In the genomic region with DNA sequence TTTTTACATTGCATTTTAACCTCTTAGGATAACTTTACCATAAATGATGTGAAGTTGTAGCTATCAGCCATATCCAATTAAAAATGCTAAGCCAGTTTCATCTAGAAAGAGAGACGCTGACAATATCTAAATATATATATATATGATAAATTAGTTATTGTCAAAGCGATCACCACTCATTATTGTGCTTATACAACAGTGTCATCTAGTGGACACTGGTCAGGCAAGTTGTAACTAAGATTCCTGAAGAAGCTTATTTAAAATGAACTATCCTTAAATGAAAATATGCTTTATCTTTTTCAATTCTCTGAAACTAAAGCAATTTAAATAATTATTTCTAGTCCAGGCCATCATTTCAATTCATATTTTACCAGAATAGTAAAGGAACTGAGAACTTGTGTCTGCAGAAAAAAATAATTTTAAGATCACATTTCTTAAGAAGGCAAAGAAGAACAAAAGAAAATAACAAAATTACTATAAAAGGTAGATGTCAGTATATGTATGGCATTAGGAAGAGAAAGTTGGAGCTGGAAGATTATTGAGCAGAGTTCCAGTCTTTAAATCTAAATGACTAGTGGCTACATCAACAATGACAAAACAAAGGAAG, we compare ENCODE assay signal across 10 cellular contexts.
DNase-seq lines count a peak whose midpoint lies in the region; ATAC-seq and TF ChIP-seq lines count a peak whose summit lies in the region.
"Had no signal": no experiment of that assay in that cellular context is flagged by ENCODE, and none has a peak within 500 bp of the region (broad histone marks: within the 10 kb centered on the region; RNA-seq: fewer than 3 reads in every experiment).

No MANE protein-coding gene starts in this region.

- H2BK120ac ChIP-seq in IMR-90 (ENCODE audit: low read depth, low read length), result no peak overlapping the region

- no peaks in the 10 kb centered on the region for H3K27me3 Mint-ChIP-seq in CD4-positive, alpha-beta T cell

- CTCF ChIA-PET in IMR-90 (lab: Yijun Ruan, JAX), result interaction anchor here (0.5 to 2.1 kb wide), 27 partner anchors 9 to 1506 kb away, joined by 3 to 10 read pairs (median 4); no protein-coding TSS in a partner anchor
- CTCF ChIA-PET in CD4-positive, alpha-beta T cell (lab: Charles Lee), result no interaction called here

- no peak overlapping the region for H3K56ac ChIP-seq in IMR-90 (ENCODE audit: extremely low read depth, insufficient read depth, low read length)

- H3K4me1 ChIP-seq in IMR-90 (ENCODE audit: control insufficient read depth, insufficient read depth, low read length), result peaks cover 2% of the 10 kb centered on the region; the same call in 1 of the 2 replicates
- H3K4me1 ChIP-seq: parathyroid adenoma had no signal

- peak; percentile 31 for DNase-seq in DMS153 treated with DMSO at 0.1 percent for 48 hours (lab: John Stamatoyannopoulos, UW; ENCODE audit: unreplicated experiment)
- DNase-seq in IMR-90, result peak; percentile 81
- peak; percentile 9 for DNase-seq in SHP77 treated with DMSO at 0.1 percent for 48 hours (lab: John Stamatoyannopoulos, UW)
- peak; percentile 87 for DNase-seq in fibroblast of the aortic adventitia (ENCODE audit: low read depth)
- DNase-seq in skeletal muscle cell (ENCODE audit: low read depth), result peak; percentile 29
- no peak for DNase-seq in CD4-positive, alpha-beta T cell
- DNase-seq in nucleus accumbens (lab: John Stamatoyannopoulos, UW), result no peak

- H2AK9ac ChIP-seq in IMR-90 (replicated peaks; ENCODE audit: low read depth, low read length, poor library complexity), result no peak overlapping the region

- H3K4me2 ChIP-seq in IMR-90 (ENCODE audit: low read depth, low read length), result peak overlapping the region; percentile 73; the same call in 1 of the 2 replicates

- H2BK20ac ChIP-seq in IMR-90 (ENCODE audit: low read depth, low read length), result no peak overlapping the region

- no peaks in the 10 kb centered on the region for H3K9me3 Mint-ChIP-seq in CD4-positive, alpha-beta T cell

- no peak overlapping the region for H2AK5ac ChIP-seq in IMR-90 (ENCODE audit: low read depth, low read length)

- TF ChIP-seq RAD21 in IMR-90 (IDR thresholded peaks at IDR 0.05; ENCODE audit: low read length), result peak; percentile 95

- TF ChIP-seq CTCF in IMR-90 (conservative IDR thresholded peaks at IDR 0.05; ENCODE audit: low read depth, low read length) (peak; percentile 96), fibroblast of the aortic adventitia (IDR thresholded peaks at IDR 0.05; ENCODE audit: insufficient read depth, low read length) (peak; percentile 93)
- TF ChIP-seq CTCF in CD4-positive, alpha-beta T cell (IDR thresholded peaks at IDR 0.05), result no peak

- no peak overlapping the region for H3K4me3 ChIP-seq in IMR-90 (ENCODE audit: insufficient read depth, low read depth, low read length)
- no peak overlapping the region for H3K4me3 ChIP-seq in fibroblast of the aortic adventitia (ENCODE audit: low read depth, low read length)
- no peak overlapping the region for H3K4me3 ChIP-seq in skeletal muscle cell (ENCODE audit: low read depth, low read length)
- H3K4me3 ChIP-seq: SJSA1 had no signal

- no peaks in the 10 kb centered on the region for H3K9me1 ChIP-seq in IMR-90 (ENCODE audit: insufficient read depth, low read length)

- TF ChIP-seq POLR2A in IMR-90 (IDR thresholded peaks at IDR 0.05; ENCODE audit: low read depth, low read length), result no peak

- no peak overlapping the region for H3K27ac ChIP-seq in IMR-90 (ENCODE audit: insufficient read depth, low read length)
- H3K27ac ChIP-seq in CD4-positive, alpha-beta T cell (ENCODE audit: low read depth, low read length), result no peak overlapping the region
- H3K27ac ChIP-seq: parathyroid adenoma, SJSA1 had no signal

- no peaks in the 10 kb centered on the region for H4K20me1 ChIP-seq in IMR-90 (ENCODE audit: insufficient read depth, low read length)

- 0 out of 2 replicates have a peak overlapping the region, but pooled peaks have one; percentile 37 for H3K4ac ChIP-seq in IMR-90 (ENCODE audit: low read depth, low read length)

- WGBS in IMR-90 (ENCODE audit: extremely low coverage in 2 of 2, insufficient read length in 1 of 2), 2 experiments, result no CpG with 5 or more reads among the region's 2 CpGs

- ATAC-seq in IMR-90 (ENCODE audit: low read depth), result peak; percentile 65; the same call in 1 of the 2 replicates
- no peak for ATAC-seq in CD4-positive, alpha-beta T cell (ENCODE audit: poor library complexity)
- no peak for ATAC-seq in HG02610 (IDR thresholded peaks at IDR 0.05; ENCODE audit: unreplicated experiment)

- in situ Hi-C loops in IMR-90 (cut with MboI; ENCODE audit: low sequenced_read_pairs), result loop anchor here (5.0 to 25.0 kb wide), 3 partner anchors 416 to 1503 kb away; no protein-coding TSS in a partner anchor

- H3K36me3 ChIP-seq in IMR-90 (ENCODE audit: control insufficient read depth, insufficient read depth, low read length), result no peaks in the 10 kb centered on the region
- H3K36me3 ChIP-seq: SJSA1 had no signal

- H3K36me3 Mint-ChIP-seq in CD4-positive, alpha-beta T cell (ENCODE audit: low read depth), result no peaks in the 10 kb centered on the region

- no peak overlapping the region for H3K27ac Mint-ChIP-seq in CD4-positive, alpha-beta T cell

- H3K14ac ChIP-seq in IMR-90 (replicated peaks; ENCODE audit: low read depth, low read length), result no peak overlapping the region

- no peak overlapping the region for H2BK5ac ChIP-seq in IMR-90 (ENCODE audit: low read depth, low read length, poor library complexity, severe bottlenecking)

- intact Hi-C loops in IMR-90 (cut with micrococcal nuclease), result loop anchor here (1.0 to 10.0 kb wide), 8 partner anchors 256 to 1501 kb away; a partner anchor contains a TSS
- intact Hi-C loops in CD4-positive, alpha-beta T cell (cut with DNase I, micrococcal nuclease), result loop anchor here (5.0 to 10.0 kb wide), 2 partner anchors 1501 to 1503 kb away; no protein-coding TSS in a partner anchor

- POLR2A ChIA-PET in IMR-90 (lab: Charles Lee; ENCODE audit: unreplicated experiment), result interaction anchor here (0.5 kb wide), 1 partner anchor 655 kb away, joined by 3 read pairs; no protein-coding TSS in a partner anchor
- POLR2A ChIA-PET in CD4-positive, alpha-beta T cell (lab: Charles Lee), result interaction anchor here (0.7 kb wide), 1 partner anchor 548 kb away, joined by 3 read pairs; no protein-coding TSS in a partner anchor

- no peak overlapping the region for H2AFZ ChIP-seq in IMR-90 (replicated peaks; ENCODE audit: low read length, poor library complexity)
- H2AFZ ChIP-seq: parathyroid adenoma had no signal

- no peaks in the 10 kb centered on the region for H3K9me3 ChIP-seq in IMR-90 (ENCODE audit: control insufficient read depth, insufficient read depth, low read length)
- H3K9me3 ChIP-seq in CD4-positive, alpha-beta T cell (ENCODE audit: control insufficient read depth, low read length), result no peaks in the 10 kb centered on the region
- H3K9me3 ChIP-seq: SJSA1 had no signal

- H3K23ac ChIP-seq in IMR-90 (ENCODE audit: low read depth, low read length), result no peak overlapping the region

- no peaks in the 10 kb centered on the region for H3K79me1 ChIP-seq in IMR-90 (ENCODE audit: low read depth in 1 of 2, low read length in 2 of 2)

- H3K27me3 ChIP-seq in IMR-90 (ENCODE audit: control insufficient read depth, insufficient read depth, low read length), result no peaks in the 10 kb centered on the region
- H3K27me3 ChIP-seq in CD4-positive, alpha-beta T cell (ENCODE audit: control insufficient read depth, insufficient read depth, low read length), result no peaks in the 10 kb centered on the region
- H3K27me3 ChIP-seq: SJSA1 had no signal

- H3K4me3 Mint-ChIP-seq in CD4-positive, alpha-beta T cell, result no peak overlapping the region

- H3K9ac ChIP-seq in IMR-90 (ENCODE audit: low read depth, low read length), result no peak overlapping the region
- H3K9ac ChIP-seq: parathyroid adenoma had no signal

- no peak overlapping the region for H4K91ac ChIP-seq in IMR-90 (ENCODE audit: insufficient read depth, low read depth, low read length)

- H3K18ac ChIP-seq in IMR-90 (ENCODE audit: low read depth, low read length), result no peak overlapping the region

- H4K8ac ChIP-seq in IMR-90 (ENCODE audit: low read depth in 2 of 2, low read length in 2 of 2), result no peak overlapping the region

- no peak overlapping the region for H4K5ac ChIP-seq in IMR-90 (ENCODE audit: low read depth, low read length)

- dilution Hi-C loops in IMR-90 (cut with HindIII; ENCODE audit: low sequenced_read_pairs, unreplicated experiment), result no loop called here

- no TSS peak for BruUV-seq in IMR-90 (replicated peaks; lab: Mats Ljungman, UMichigan)

- H2BK15ac ChIP-seq in IMR-90 (ENCODE audit: low read depth, low read length), result no peak overlapping the region

- H3K4me1 Mint-ChIP-seq in CD4-positive, alpha-beta T cell (ENCODE audit: low read depth), result no peaks in the 10 kb centered on the region

TF ChIP-seq in IMR-90, 13 proteins besides CTCF, POLR2A, EP300 and RAD21:
- TF ChIP-seq CHD1 (IDR thresholded peaks at IDR 0.05; ENCODE audit: low read depth, low read length) (no peak), SMC3 (IDR thresholded peaks at IDR 0.05; ENCODE audit: low read depth, low read length) (peak; percentile 86), RFX5 (IDR thresholded peaks at IDR 0.05; ENCODE audit: low read depth, low read length) (no peak)

Comparison
In these comparisons a context has a peak if more than half of its experiments do, and no peak if none do; other contexts are left out.
1. DNase-seq: peak in DMS153 treated with DMSO at 0.1 percent for 48 hours (single experiment), IMR-90 (single experiment), SHP77 treated with DMSO at 0.1 percent for 48 hours (single experiment), fibroblast of the aortic adventitia (single experiment) and skeletal muscle cell (single experiment); none in CD4-positive, alpha-beta T cell (0 of 10) and nucleus accumbens (0 of 56).